Comparison of ENCODE assay signal across 26 cellular contexts in the genomic region with DNA sequence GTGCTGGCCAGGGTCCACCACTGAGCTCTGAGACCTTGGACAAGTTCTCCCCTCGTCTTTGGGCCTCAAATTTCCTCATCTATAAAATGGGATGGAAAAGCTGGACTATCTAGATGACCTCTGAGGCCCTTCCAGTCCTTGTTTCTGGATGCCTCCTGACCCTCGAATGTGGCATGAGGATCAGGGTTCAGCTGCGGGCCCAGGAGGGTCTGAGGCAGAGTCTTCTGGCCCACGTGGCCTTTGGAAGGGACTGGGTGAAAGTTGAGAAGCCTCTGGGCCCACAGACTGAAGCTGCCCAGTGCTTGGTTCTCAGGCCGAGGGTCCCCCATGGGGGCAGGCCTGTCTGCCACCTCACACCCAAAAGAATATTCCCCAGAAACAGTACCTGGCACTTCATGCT. TPM values are rescaled to one million over a fixed set of nuclear protein-coding genes. Genes with fewer than 3 reads are reported as not detected.
A peak's percentile ranks its signal among the peaks of the same experiment; 100 is the strongest.
DNase-seq lines count a peak whose midpoint lies in the region; ATAC-seq and TF ChIP-seq lines count a peak whose summit lies in the region.
"Had no signal": no experiment of that assay in that cellular context is flagged by ENCODE, and none has a peak within 500 bp of the region (broad histone marks: within the 10 kb centered on the region; RNA-seq: fewer than 3 reads in every experiment).

No MANE protein-coding gene starts in this region.

- 0 out of 2 replicates have a peak overlapping the region, but pooled peaks have one; percentile 12 for H4K91ac ChIP-seq in IMR-90 (ENCODE audit: insufficient read depth, low read depth, low read length)

- WGBS in IMR-90 (ENCODE audit: extremely low coverage in 2 of 2, insufficient read length in 1 of 2), 2 experiments, result 100% methylated on average over 3 of the region's 5 CpGs; no CpG with 5 or more reads in 1 of the 2 experiments
- WGBS in transverse colon (ENCODE audit: low coverage in 1 of 2), 2 donors, result 97% methylated on average over 5 of the region's 5 CpGs; no CpG with 5 or more reads in 1 of the 2 donors

- H3K18ac ChIP-seq in IMR-90 (ENCODE audit: low read depth, low read length), result no peak overlapping the region

- dilution Hi-C loops in IMR-90 (cut with HindIII; ENCODE audit: low sequenced_read_pairs, unreplicated experiment), result loop anchor here (25.0 kb wide), 1 partner anchor 121 kb away; a partner anchor contains a TSS

- H4K20me1 ChIP-seq in IMR-90 (ENCODE audit: insufficient read depth, low read length), result no peaks in the 10 kb centered on the region
- H4K20me1 ChIP-seq in osteoblast (ENCODE audit: insufficient read depth, low read length), result no peaks in the 10 kb centered on the region

- no peak for TF ChIP-seq POLR2A in IMR-90 (IDR thresholded peaks at IDR 0.05; ENCODE audit: low read depth, low read length)
- no peak for TF ChIP-seq POLR2A in transverse colon (IDR thresholded peaks at IDR 0.05)

- H3K4me2 ChIP-seq in IMR-90 (ENCODE audit: low read depth, low read length), result no peak overlapping the region
- no peak overlapping the region for H3K4me2 ChIP-seq in osteoblast (ENCODE audit: insufficient read depth, low read length)
- H3K4me2 ChIP-seq: GM23338, PC-9 had no signal

- peaks cover 19% of the 10 kb centered on the region for H3K9me1 ChIP-seq in IMR-90 (ENCODE audit: insufficient read depth, low read length)

- BruUV-seq in IMR-90 (replicated peaks; lab: Mats Ljungman, UMichigan), result no TSS peak

- no peak overlapping the region for H3K4me3 ChIP-seq in IMR-90 (ENCODE audit: insufficient read depth, low read depth, low read length)
- no peak overlapping the region for H3K4me3 ChIP-seq in coronary artery
- H3K4me3 ChIP-seq in osteoblast (ENCODE audit: insufficient read depth, low read length), result no peak overlapping the region
- H3K4me3 ChIP-seq in transverse colon, result no peak overlapping the region
- H3K4me3 ChIP-seq: body of pancreas, GM23338, lower lobe of right lung, PC-9, SJSA1, suprapubic skin had no signal

- H3K14ac ChIP-seq in IMR-90 (replicated peaks; ENCODE audit: low read depth, low read length), result peak overlapping the region; percentile 94; the same call in 1 of the 2 replicates

- no peak for TF ChIP-seq CTCF in IMR-90 (conservative IDR thresholded peaks at IDR 0.05; ENCODE audit: low read depth, low read length)
- no peak for TF ChIP-seq CTCF in coronary artery (IDR thresholded peaks at IDR 0.05)
- TF ChIP-seq CTCF in osteoblast (IDR thresholded peaks at IDR 0.05; ENCODE audit: extremely low read depth, low read depth, low read length), result no peak
- TF ChIP-seq CTCF in transverse colon (IDR thresholded peaks at IDR 0.05), result no peak

- DNase-seq in IMR-90, result no peak
- no peak for DNase-seq in coronary artery (ENCODE audit: low spot score)
- peak; percentile 72 for DNase-seq in osteoblast (ENCODE audit: insufficient read length, low spot score, missing footprints)
- DNase-seq in transverse colon, result no peak
- DNase-seq in 8988T, result no peak
- DNase-seq: activated CD4-positive, CD25-positive, alpha-beta regulatory T cell treated with anti-CD3 and anti-CD28 coated beads, Interleukin-2, amount 50 U/mL, for 72 hours; activated CD8-positive, alpha-beta T cell treated with anti-CD3 and anti-CD28 coated beads, Interleukin-2, amount 10 ng/mL, durations not matched to agents 7 days and 5 days; activated gamma-delta T cell; activated naive CD8-positive, alpha-beta T cell treated with anti-CD3 and anti-CD28 coated beads, Interleukin-2, amount 50 U/mL, for 24 hours; body of pancreas; CD8-positive, alpha-beta T cell; DMS153; effector CD8-positive, alpha-beta T cell; GDM1; KBM-7; lower lobe of right lung; NCI-H1436; NCI-H510A treated with DMSO at 0.1 percent for 48 hours; PC-9; T-cell had no signal

- H2BK20ac ChIP-seq in IMR-90 (ENCODE audit: low read depth, low read length), result peak overlapping the region; percentile 90; the same call in 1 of the 2 replicates

- no peak for TF ChIP-seq RAD21 in IMR-90 (IDR thresholded peaks at IDR 0.05; ENCODE audit: low read length)

- POLR2A ChIA-PET in IMR-90 (lab: Charles Lee; ENCODE audit: unreplicated experiment), result no interaction called here

- H3K4ac ChIP-seq in IMR-90 (ENCODE audit: low read depth, low read length), result peak overlapping the region; percentile 99

- no peak overlapping the region; the same call in 1 of the 2 replicates for H3K27ac ChIP-seq in IMR-90 (ENCODE audit: insufficient read depth, low read length)
- peak overlapping the region; percentile 72 to 95 for H3K27ac ChIP-seq in coronary artery
- no peak overlapping the region for H3K27ac ChIP-seq in osteoblast (ENCODE audit: low read depth, low read length)
- peak overlapping the region in 3 of 4 donors; percentile 78 to 92 (median 85) for H3K27ac ChIP-seq in transverse colon
- H3K27ac ChIP-seq: PC-9, suprapubic skin had no signal

- H2BK120ac ChIP-seq in IMR-90 (ENCODE audit: low read depth, low read length), result peak overlapping the region; percentile 98; the same call in 1 of the 2 replicates

- intact Hi-C loops in IMR-90 (cut with micrococcal nuclease), result no loop called here
- intact Hi-C loops in transverse colon (cut with DNase I; ENCODE audit: low total_unique reads), result no loop called here

- H3K36me3 ChIP-seq in IMR-90 (ENCODE audit: control insufficient read depth, insufficient read depth, low read length) (peaks cover 18% of the 10 kb centered on the region), osteoblast (ENCODE audit: insufficient read depth, low read length) (peaks cover 19% of the 10 kb centered on the region), transverse colon (no peaks in the 10 kb centered on the region)

- H2AFZ ChIP-seq in IMR-90 (replicated peaks; ENCODE audit: low read length, poor library complexity) (no peak overlapping the region), osteoblast (ENCODE audit: low read length) (no peak overlapping the region)
- H2AFZ ChIP-seq: GM23338, PC-9 had no signal

- H3K56ac ChIP-seq in IMR-90 (ENCODE audit: extremely low read depth, insufficient read depth, low read length), result no peak overlapping the region

- no peak overlapping the region for H4K5ac ChIP-seq in IMR-90 (ENCODE audit: low read depth, low read length)

- no peak overlapping the region for H3K9ac ChIP-seq in IMR-90 (ENCODE audit: low read depth, low read length)

- CTCF ChIA-PET in IMR-90 (lab: Yijun Ruan, JAX), result no interaction called here

- peaks cover 8 to 33% of the 10 kb centered on the region in 2 experiments; a peak in 3 of 4 replicates for H3K79me1 ChIP-seq in IMR-90 (ENCODE audit: low read depth in 1 of 2, low read length in 2 of 2)

- H3K9me3 ChIP-seq in IMR-90 (ENCODE audit: control insufficient read depth, insufficient read depth, low read length) (no peaks in the 10 kb centered on the region), osteoblast (ENCODE audit: low read depth, low read length) (no peaks in the 10 kb centered on the region), transverse colon (no peaks in the 10 kb centered on the region)
- H3K9me3 ChIP-seq: body of pancreas, lower lobe of right lung, suprapubic skin had no signal

- H4K8ac ChIP-seq in IMR-90 (ENCODE audit: low read depth in 2 of 2, low read length in 2 of 2), result peak overlapping the region in 1 of 2 experiments; percentile 87; a peak in 2 of 4 replicates

- H2AK9ac ChIP-seq in IMR-90 (replicated peaks; ENCODE audit: low read depth, low read length, poor library complexity), result peak overlapping the region; percentile 97

- TF ChIP-seq EP300 in transverse colon (IDR thresholded peaks at IDR 0.05; ENCODE audit: low read depth), result no peak

- H2AK5ac ChIP-seq in IMR-90 (ENCODE audit: low read depth, low read length), result peak overlapping the region; percentile 95

- H3K4me1 ChIP-seq in IMR-90 (ENCODE audit: control insufficient read depth, insufficient read depth, low read length) (peaks cover 37% of the 10 kb centered on the region), osteoblast (ENCODE audit: insufficient read depth, low read length) (peaks cover 33% of the 10 kb centered on the region), transverse colon (peaks cover 25 to 37% (median 33%) of the 10 kb centered on the region in 4 donors)

- in situ Hi-C loops in IMR-90 (cut with MboI; ENCODE audit: low sequenced_read_pairs), result loop anchor here (25.0 kb wide), 1 partner anchor 471 kb away; a partner anchor contains a TSS
- in situ Hi-C loops in transverse colon (cut with MboI; ENCODE audit: low pct_ligation_motif_present in 1 of 4, low pct_unique_long_range_greater_than_20kb in 1 of 4, low sequenced_read_pairs in 3 of 4), result loop anchor here in 2 of 4 donors (25.0 kb wide), 2 partner anchors 221 to 246 kb away; a partner anchor contains a TSS

- H3K23ac ChIP-seq in IMR-90 (ENCODE audit: low read depth, low read length), result no peak overlapping the region

- no peak for ATAC-seq in IMR-90 (ENCODE audit: low read depth)
- no peak for ATAC-seq in HG03175 (IDR thresholded peaks at IDR 0.05; ENCODE audit: unreplicated experiment)
- no peak for ATAC-seq in GM21619 (IDR thresholded peaks at IDR 0.05; ENCODE audit: unreplicated experiment)
- ATAC-seq: activated CD8-positive, alpha-beta T cell treated with anti-CD3 and anti-CD28 coated beads, Interleukin-2, amount 10 ng/mL, durations not matched to agents 7 days and 5 days; activated naive CD8-positive, alpha-beta T cell treated with anti-CD3 and anti-CD28 coated beads, Interleukin-2, amount 50 U/mL, for 24 hours; body of pancreas; CD8-positive, alpha-beta T cell; esophagus mucosa; GM23338; lower lobe of right lung; T-cell had no signal

- 0 out of 3 replicates have a peak overlapping the region, but pooled peaks have one; percentile 90 for H2BK15ac ChIP-seq in IMR-90 (ENCODE audit: low read depth, low read length)

- no peaks in the 10 kb centered on the region for H3K27me3 ChIP-seq in IMR-90 (ENCODE audit: control insufficient read depth, insufficient read depth, low read length)
- no peaks in the 10 kb centered on the region for H3K27me3 ChIP-seq in osteoblast (ENCODE audit: insufficient read depth, low read length)
- H3K27me3 ChIP-seq in transverse colon, result no peaks in the 10 kb centered on the region
- H3K27me3 ChIP-seq: body of pancreas, SJSA1, suprapubic skin had no signal

- H2BK5ac ChIP-seq in IMR-90 (ENCODE audit: low read depth, low read length, poor library complexity, severe bottlenecking), result peak overlapping the region; percentile 96

- no peaks in the 10 kb centered on the region for H3K79me2 ChIP-seq in osteoblast (ENCODE audit: insufficient read depth, low read length)

RNA-seq across cellular contexts. Expression of a gene that starts 16.9 kb away (rescaled TPM):
- 37.3 and 41.7 TPM in 2 replicates for total RNA-seq in IMR-90 (2012; rRNA removed)
- 22.1 and 23.5 TPM in 2 replicates for polyA plus RNA-seq in IMR-90 (2012; rRNA removed)
- polyA plus RNA-seq in IMR-90 (2012; cell fraction: cytosol; rRNA removed), result 22.4 and 35.2 TPM in 2 replicates
- 9.9 and 18.3 TPM in 2 replicates for polyA plus RNA-seq in IMR-90 (2012; cell fraction: nucleus; rRNA removed; ENCODE audit: low replicate concordance)
- 17.1 and 19.9 TPM in 2 replicates for total RNA-seq in osteoblast
- total RNA-seq in transverse colon, result 10 to 100 TPM in 1 of 4 donors, 1 to 10 TPM in 2, under 1 TPM in 1; 0.37 to 11.1 (median 6.5) TPM

Comparison
In these comparisons a context has a peak if more than half of its experiments do, and no peak if none do; other contexts are left out.
1. H3K27ac ChIP-seq: peak in coronary artery (2 of 2) and transverse colon (3 of 4); none in IMR-90 (single experiment) and osteoblast (single experiment).